In genomic region chr14:18918345-18918744, GRCh38 we compare ENCODE assay signal across 6 cellular contexts. TPM values are rescaled to one million over a fixed set of nuclear protein-coding genes. Genes with fewer than 3 reads are reported as not detected.
"Had no signal": no experiment of that assay in that cellular context is flagged by ENCODE, and none has a peak within 500 bp of the region (broad histone marks: within the 10 kb centered on the region; RNA-seq: fewer than 3 reads in every experiment).

No MANE protein-coding gene starts in this region.

RNA-seq across cellular contexts. Expression of gene POTEM, which starts 48.9 kb away (rescaled TPM):
- total RNA-seq: HepG2, HT-29, HT1080, IMR-90, K562 had no signal
- polyA plus RNA-seq: HepG2, IgD-negative memory B cell, IMR-90, K562 had no signal
